Comparison of ENCODE assay signal across 2 cellular contexts in the genomic region with DNA sequence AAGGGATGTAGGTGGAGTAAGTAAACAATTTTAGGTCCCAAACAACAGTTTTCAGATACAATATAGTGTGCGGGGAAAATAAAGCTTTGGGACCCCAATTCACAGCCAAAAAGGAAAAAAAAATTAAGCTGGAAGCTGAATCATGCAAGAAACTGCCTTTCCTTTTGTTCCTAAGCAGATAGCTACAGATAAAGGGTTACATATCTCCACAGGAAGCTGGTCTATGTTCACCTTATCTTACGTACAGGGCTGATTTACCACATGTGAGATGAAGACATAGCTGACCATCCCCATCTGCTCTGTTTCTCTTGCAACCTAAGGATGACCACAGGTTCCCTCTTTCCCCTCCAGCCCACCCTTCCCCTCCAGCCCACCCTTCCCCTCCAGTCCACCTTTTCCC.
A peak's percentile ranks its signal among the peaks of the same experiment; 100 is the strongest.
TF ChIP-seq lines count a peak whose summit lies in the region.

No MANE protein-coding gene starts in this region.

TF ChIP-seq in IMR-90, 13 proteins besides CTCF, POLR2A, EP300 and RAD21 (continued from another document):
- no peak for TF ChIP-seq RCOR1 (IDR thresholded peaks at IDR 0.05; ENCODE audit: insufficient replicate concordance, low read length)
- TF ChIP-seq MAZ (IDR thresholded peaks at IDR 0.05; ENCODE audit: borderline replicate concordance, low read depth, low read length) = no peak
- TF ChIP-seq RFX5 (IDR thresholded peaks at IDR 0.05; ENCODE audit: low read depth, low read length) = no peak
- TF ChIP-seq, protein P1, sequence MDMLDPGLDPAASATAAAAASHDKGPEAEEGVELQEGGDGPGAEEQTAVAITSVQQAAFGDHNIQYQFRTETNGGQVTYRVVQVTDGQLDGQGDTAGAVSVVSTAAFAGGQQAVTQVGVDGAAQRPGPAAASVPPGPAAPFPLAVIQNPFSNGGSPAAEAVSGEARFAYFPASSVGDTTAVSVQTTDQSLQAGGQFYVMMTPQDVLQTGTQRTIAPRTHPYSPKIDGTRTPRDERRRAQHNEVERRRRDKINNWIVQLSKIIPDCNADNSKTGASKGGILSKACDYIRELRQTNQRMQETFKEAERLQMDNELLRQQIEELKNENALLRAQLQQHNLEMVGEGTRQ (IDR thresholded peaks at IDR 0.05; ENCODE audit: low read depth, low read length) = no peak
- TF ChIP-seq MAFK (IDR thresholded peaks at IDR 0.05; ENCODE audit: low read depth, low read length) = no peak
- no peak for TF ChIP-seq SMC3 (IDR thresholded peaks at IDR 0.05; ENCODE audit: low read depth, low read length)
- no peak for TF ChIP-seq NFE2L2 (IDR thresholded peaks at IDR 0.05; ENCODE audit: low read depth, low read length)

TF ChIP-seq in WTC11, 78 proteins besides CTCF, POLR2A, EP300 and RAD21:
- TF ChIP-seq, protein P2, sequence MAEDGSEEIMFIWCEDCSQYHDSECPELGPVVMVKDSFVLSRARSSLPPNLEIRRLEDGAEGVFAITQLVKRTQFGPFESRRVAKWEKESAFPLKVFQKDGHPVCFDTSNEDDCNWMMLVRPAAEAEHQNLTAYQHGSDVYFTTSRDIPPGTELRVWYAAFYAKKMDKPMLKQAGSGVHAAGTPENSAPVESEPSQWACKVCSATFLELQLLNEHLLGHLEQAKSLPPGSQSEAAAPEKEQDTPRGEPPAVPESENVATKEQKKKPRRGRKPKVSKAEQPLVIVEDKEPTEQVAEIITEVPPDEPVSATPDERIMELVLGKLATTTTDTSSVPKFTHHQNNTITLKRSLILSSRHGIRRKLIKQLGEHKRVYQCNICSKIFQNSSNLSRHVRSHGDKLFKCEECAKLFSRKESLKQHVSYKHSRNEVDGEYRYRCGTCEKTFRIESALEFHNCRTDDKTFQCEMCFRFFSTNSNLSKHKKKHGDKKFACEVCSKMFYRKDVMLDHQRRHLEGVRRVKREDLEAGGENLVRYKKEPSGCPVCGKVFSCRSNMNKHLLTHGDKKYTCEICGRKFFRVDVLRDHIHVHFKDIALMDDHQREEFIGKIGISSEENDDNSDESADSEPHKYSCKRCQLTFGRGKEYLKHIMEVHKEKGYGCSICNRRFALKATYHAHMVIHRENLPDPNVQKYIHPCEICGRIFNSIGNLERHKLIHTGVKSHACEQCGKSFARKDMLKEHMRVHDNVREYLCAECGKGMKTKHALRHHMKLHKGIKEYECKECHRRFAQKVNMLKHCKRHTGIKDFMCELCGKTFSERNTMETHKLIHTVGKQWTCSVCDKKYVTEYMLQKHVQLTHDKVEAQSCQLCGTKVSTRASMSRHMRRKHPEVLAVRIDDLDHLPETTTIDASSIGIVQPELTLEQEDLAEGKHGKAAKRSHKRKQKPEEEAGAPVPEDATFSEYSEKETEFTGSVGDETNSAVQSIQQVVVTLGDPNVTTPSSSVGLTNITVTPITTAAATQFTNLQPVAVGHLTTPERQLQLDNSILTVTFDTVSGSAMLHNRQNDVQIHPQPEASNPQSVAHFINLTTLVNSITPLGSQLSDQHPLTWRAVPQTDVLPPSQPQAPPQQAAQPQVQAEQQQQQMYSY (CRISPR knock-in tag; IDR thresholded peaks at IDR 0.05) = peak; percentile 74
- no peak for TF ChIP-seq TP53 (CRISPR knock-in tag; IDR thresholded peaks at IDR 0.05)
